Comparison of ENCODE assay signal across 1 cellular context in the genomic region with DNA sequence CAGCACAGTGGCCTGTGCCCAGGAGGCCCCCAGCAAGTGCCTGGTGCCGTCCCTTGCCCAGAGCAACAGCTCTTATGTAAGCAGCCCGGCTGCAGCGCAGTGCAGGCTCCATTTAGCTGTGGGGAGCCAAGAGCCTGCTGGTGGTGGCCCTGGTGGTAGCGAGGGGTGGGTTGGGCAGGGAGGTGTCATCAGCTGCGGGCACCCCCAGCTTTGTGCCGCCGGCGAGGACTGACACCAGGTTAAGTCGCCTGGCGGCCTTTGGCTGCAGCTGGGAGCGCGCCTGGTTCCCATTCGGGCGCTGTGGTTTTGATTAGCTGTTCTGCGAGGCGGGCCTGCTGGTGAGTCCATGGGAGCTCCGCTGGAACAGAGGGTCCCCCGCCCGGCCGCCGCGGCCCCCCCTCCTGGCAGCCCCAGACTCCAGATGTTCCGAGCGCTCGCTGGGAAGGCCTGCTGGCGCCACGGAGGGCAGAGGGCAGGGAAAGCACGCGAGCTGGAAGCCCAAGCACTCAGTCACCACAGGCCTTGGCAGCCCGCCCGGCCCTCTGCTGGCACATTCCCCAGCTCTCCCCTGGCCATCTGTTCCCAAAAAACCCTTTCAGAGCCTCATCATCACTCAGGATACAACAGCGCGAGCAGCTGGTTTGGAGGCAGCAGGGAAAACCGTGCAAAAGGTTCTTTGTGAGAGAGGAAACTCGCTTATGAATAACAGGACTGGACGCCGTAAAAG.
TF ChIP-seq lines count a peak whose summit lies in the region.

No MANE protein-coding gene starts in this region.

TF ChIP-seq in HepG2, 621 proteins besides CTCF, POLR2A, EP300 and RAD21 (continued from another document and continues in another):
- no peak for TF ChIP-seq ATF3 (CRISPR knock-in tag; IDR thresholded peaks at IDR 0.05)
- TF ChIP-seq CENPT (CRISPR knock-in tag; IDR thresholded peaks at IDR 0.05; ENCODE audit: low read depth): 0 out of 2 replicates have a peak, but pooled peaks have one; percentile 47
- TF ChIP-seq ZNF616 (CRISPR knock-in tag; IDR thresholded peaks at IDR 0.05; ENCODE audit: low read depth): peak; percentile 70; the same call in 1 of the 2 replicates
- peak; percentile 45 for TF ChIP-seq XRCC5 (optimal IDR thresholded peaks at IDR 0.05; ENCODE audit: low read length)
- no peak for TF ChIP-seq ARNTL (CRISPR knock-in tag; IDR thresholded peaks at IDR 0.05)
- peak; percentile 72; the same call in 1 of the 2 replicates for TF ChIP-seq ATF5 (CRISPR knock-in tag; IDR thresholded peaks at IDR 0.05; ENCODE audit: low read depth)
- peak; percentile 66 for TF ChIP-seq MAX (IDR thresholded peaks at IDR 0.05)
- TF ChIP-seq ZNF780A (CRISPR knock-in tag; IDR thresholded peaks at IDR 0.05): 0 out of 2 replicates have a peak, but pooled peaks have one; percentile 38
- no peak for TF ChIP-seq ZNF234 (CRISPR knock-in tag; conservative IDR thresholded peaks at IDR 0.05)
- TF ChIP-seq ZBTB7B (CRISPR knock-in tag; IDR thresholded peaks at IDR 0.05): peak; percentile 85
- TF ChIP-seq ZNF484 (CRISPR knock-in tag; IDR thresholded peaks at IDR 0.05; ENCODE audit: borderline replicate concordance, low read depth): no peak
- TF ChIP-seq ZNF746 (CRISPR knock-in tag; IDR thresholded peaks at IDR 0.05): no peak
- TF ChIP-seq, protein P1, sequence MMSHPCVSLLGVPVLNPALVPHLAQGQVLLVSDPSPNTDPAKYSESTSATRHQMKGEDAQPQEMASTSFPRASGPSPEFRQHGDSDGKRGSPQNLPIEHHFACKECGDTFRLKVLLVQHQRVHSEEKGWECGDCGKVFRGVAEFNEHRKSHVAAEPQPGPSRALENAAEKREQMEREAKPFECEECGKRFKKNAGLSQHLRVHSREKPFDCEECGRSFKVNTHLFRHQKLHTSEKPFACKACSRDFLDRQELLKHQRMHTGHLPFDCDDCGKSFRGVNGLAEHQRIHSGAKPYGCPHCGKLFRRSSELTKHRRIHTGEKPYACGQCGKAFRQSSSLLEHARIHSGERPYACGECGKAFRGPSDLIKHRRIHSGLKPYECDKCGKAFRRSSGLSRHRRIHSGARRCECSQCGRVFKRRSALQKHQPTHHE (CRISPR knock-in tag; IDR thresholded peaks at IDR 0.05; ENCODE audit: borderline replicate concordance): no peak
- no peak for TF ChIP-seq ZSCAN30 (CRISPR knock-in tag; IDR thresholded peaks at IDR 0.05)
- peak; percentile 66 for TF ChIP-seq NCOA2 (CRISPR knock-in tag; IDR thresholded peaks at IDR 0.05)
- TF ChIP-seq KDM1A (CRISPR knock-in tag; IDR thresholded peaks at IDR 0.05): peak; percentile 22; the same call in 1 of the 2 replicates
- TF ChIP-seq, protein P2, sequence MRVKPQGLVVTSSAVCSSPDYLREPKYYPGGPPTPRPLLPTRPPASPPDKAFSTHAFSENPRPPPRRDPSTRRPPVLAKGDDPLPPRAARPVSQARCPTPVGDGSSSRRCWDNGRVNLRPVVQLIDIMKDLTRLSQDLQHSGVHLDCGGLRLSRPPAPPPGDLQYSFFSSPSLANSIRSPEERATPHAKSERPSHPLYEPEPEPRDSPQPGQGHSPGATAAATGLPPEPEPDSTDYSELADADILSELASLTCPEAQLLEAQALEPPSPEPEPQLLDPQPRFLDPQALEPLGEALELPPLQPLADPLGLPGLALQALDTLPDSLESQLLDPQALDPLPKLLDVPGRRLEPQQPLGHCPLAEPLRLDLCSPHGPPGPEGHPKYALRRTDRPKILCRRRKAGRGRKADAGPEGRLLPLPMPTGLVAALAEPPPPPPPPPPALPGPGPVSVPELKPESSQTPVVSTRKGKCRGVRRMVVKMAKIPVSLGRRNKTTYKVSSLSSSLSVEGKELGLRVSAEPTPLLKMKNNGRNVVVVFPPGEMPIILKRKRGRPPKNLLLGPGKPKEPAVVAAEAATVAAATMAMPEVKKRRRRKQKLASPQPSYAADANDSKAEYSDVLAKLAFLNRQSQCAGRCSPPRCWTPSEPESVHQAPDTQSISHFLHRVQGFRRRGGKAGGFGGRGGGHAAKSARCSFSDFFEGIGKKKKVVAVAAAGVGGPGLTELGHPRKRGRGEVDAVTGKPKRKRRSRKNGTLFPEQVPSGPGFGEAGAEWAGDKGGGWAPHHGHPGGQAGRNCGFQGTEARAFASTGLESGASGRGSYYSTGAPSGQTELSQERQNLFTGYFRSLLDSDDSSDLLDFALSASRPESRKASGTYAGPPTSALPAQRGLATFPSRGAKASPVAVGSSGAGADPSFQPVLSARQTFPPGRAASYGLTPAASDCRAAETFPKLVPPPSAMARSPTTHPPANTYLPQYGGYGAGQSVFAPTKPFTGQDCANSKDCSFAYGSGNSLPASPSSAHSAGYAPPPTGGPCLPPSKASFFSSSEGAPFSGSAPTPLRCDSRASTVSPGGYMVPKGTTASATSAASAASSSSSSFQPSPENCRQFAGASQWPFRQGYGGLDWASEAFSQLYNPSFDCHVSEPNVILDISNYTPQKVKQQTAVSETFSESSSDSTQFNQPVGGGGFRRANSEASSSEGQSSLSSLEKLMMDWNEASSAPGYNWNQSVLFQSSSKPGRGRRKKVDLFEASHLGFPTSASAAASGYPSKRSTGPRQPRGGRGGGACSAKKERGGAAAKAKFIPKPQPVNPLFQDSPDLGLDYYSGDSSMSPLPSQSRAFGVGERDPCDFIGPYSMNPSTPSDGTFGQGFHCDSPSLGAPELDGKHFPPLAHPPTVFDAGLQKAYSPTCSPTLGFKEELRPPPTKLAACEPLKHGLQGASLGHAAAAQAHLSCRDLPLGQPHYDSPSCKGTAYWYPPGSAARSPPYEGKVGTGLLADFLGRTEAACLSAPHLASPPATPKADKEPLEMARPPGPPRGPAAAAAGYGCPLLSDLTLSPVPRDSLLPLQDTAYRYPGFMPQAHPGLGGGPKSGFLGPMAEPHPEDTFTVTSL (CRISPR knock-in tag; IDR thresholded peaks at IDR 0.05; ENCODE audit: borderline replicate concordance): no peak
- peak; percentile 37; the same call in 1 of the 2 replicates for TF ChIP-seq REPIN1 (CRISPR knock-in tag; IDR thresholded peaks at IDR 0.05; ENCODE audit: borderline replicate concordance, low read depth)
- no peak for TF ChIP-seq ZHX2 (IDR thresholded peaks at IDR 0.05; ENCODE audit: low read depth)
- 0 out of 2 replicates have a peak, but pooled peaks have one; percentile 39 for TF ChIP-seq ZHX2 (CRISPR knock-in tag; IDR thresholded peaks at IDR 0.05; ENCODE audit: borderline replicate concordance)
- TF ChIP-seq ZNF496 (CRISPR knock-in tag; IDR thresholded peaks at IDR 0.05; ENCODE audit: insufficient replicate concordance): no peak
- no peak for TF ChIP-seq SIN3B (IDR thresholded peaks at IDR 0.05; ENCODE audit: low read length)
- peak; percentile 43; the same call in 1 of the 2 replicates for TF ChIP-seq RARA (CRISPR knock-in tag; IDR thresholded peaks at IDR 0.05)
- TF ChIP-seq SAP130 (CRISPR knock-in tag; IDR thresholded peaks at IDR 0.05; ENCODE audit: low read depth): peak; percentile 52; the same call in 1 of the 2 replicates
- TF ChIP-seq, protein P3, sequence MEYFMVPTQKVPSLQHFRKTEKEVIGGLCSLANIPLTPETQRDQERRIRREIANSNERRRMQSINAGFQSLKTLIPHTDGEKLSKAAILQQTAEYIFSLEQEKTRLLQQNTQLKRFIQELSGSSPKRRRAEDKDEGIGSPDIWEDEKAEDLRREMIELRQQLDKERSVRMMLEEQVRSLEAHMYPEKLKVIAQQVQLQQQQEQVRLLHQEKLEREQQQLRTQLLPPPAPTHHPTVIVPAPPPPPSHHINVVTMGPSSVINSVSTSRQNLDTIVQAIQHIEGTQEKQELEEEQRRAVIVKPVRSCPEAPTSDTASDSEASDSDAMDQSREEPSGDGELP (IDR thresholded peaks at IDR 0.05; ENCODE audit: borderline replicate concordance, low read depth): peak; percentile 80; the same call in 1 of the 2 replicates
- no peak for TF ChIP-seq KDM4B (CRISPR knock-in tag; IDR thresholded peaks at IDR 0.05)
- peak; percentile 14; the same call in 1 of the 2 replicates for TF ChIP-seq GZF1 (CRISPR knock-in tag; IDR thresholded peaks at IDR 0.05)
- no peak for TF ChIP-seq GTF2F1 (IDR thresholded peaks at IDR 0.05; ENCODE audit: low read length)
- TF ChIP-seq SYNCRIP (IDR thresholded peaks at IDR 0.05; ENCODE audit: insufficient read depth, low read depth, low read length): no peak
- TF ChIP-seq GATA4 (IDR thresholded peaks at IDR 0.05; ENCODE audit: borderline replicate concordance, low read depth): no peak
- no peak for TF ChIP-seq SRF (IDR thresholded peaks at IDR 0.05; ENCODE audit: low read depth, low read length)
- TF ChIP-seq BRD4 (CRISPR knock-in tag; IDR thresholded peaks at IDR 0.05): peak; percentile 81; the same call in 1 of the 2 replicates
- no peak for TF ChIP-seq NCOA1 (CRISPR knock-in tag; IDR thresholded peaks at IDR 0.05)
- TF ChIP-seq IKZF1 (IDR thresholded peaks at IDR 0.05): no peak
- TF ChIP-seq KAT8 (CRISPR knock-in tag; IDR thresholded peaks at IDR 0.05): peak; percentile 57; the same call in 1 of the 2 replicates
- TF ChIP-seq NR0B2 (CRISPR knock-in tag; IDR thresholded peaks at IDR 0.05): no peak
- TF ChIP-seq RCOR2 (CRISPR knock-in tag; IDR thresholded peaks at IDR 0.05): no peak
- TF ChIP-seq HNRNPK (IDR thresholded peaks at IDR 0.05; ENCODE audit: low read depth, low read length, poor library complexity, severe bottlenecking): no peak
- peak; percentile 70 for TF ChIP-seq ZNF350 (CRISPR knock-in tag; IDR thresholded peaks at IDR 0.05; ENCODE audit: borderline replicate concordance, low read depth)
- peak; percentile 38 to 79; a peak in 2 of 4 replicates for TF ChIP-seq HMGXB4 (CRISPR knock-in tag; IDR thresholded peaks at IDR 0.05; ENCODE audit: borderline replicate concordance in 1 of 2, low read depth in 1 of 2)
- peak; percentile 39 for TF ChIP-seq PHF8 (CRISPR knock-in tag; IDR thresholded peaks at IDR 0.05)
- TF ChIP-seq ARNT2 (CRISPR knock-in tag; IDR thresholded peaks at IDR 0.05; ENCODE audit: low read depth): peak; percentile 42; the same call in 1 of the 2 replicates
- no peak for TF ChIP-seq ZNF3 (CRISPR knock-in tag; IDR thresholded peaks at IDR 0.05)
- TF ChIP-seq HMG20B (CRISPR knock-in tag; conservative IDR thresholded peaks at IDR 0.05): 0 out of 2 replicates have a peak, but pooled peaks have one; percentile 15
- TF ChIP-seq SSRP1 (CRISPR knock-in tag; IDR thresholded peaks at IDR 0.05): peak; percentile 58; the same call in 1 of the 2 replicates
- TF ChIP-seq ATF7-NPFF (CRISPR knock-in tag; IDR thresholded peaks at IDR 0.05; ENCODE audit: low read depth): no peak
